ENCODE assay signal across 8 cellular contexts in genomic region chr11:108854366-108854765, GRCh38.
A peak's percentile ranks its signal among the peaks of the same experiment; 100 is the strongest.
DNase-seq lines count a peak whose midpoint lies in the region; ATAC-seq and TF ChIP-seq lines count a peak whose summit lies in the region.

No MANE protein-coding gene starts in this region.

- intact Hi-C loops in activated T-helper 2 cell treated with anti-CD3 and anti-CD28 coated beads, Interferon-gamma antibody, Interleukin-2, Interleukin-4, amounts not matched to agents 10 μg/mL and 5 μg/mL and 100 μg/mL, durations not matched to agents 14 hours and 24 hours and 36 hours (cut with micrococcal nuclease), result loop anchor here (5.0 kb wide), 1 partner anchor 122 kb away; no protein-coding TSS in a partner anchor
- intact Hi-C loops in natural killer cell (cut with micrococcal nuclease) (no loop called here), sciatic nerve (cut with DNase I) (no loop called here)

- peaks cover 9% of the 10 kb centered on the region for H3K36me3 Mint-ChIP-seq in activated T-helper 2 cell treated with anti-CD3 and anti-CD28 coated beads, Interferon-gamma antibody, Interleukin-2, Interleukin-4, amounts not matched to agents 10 μg/mL and 5 μg/mL and 100 μg/mL, durations not matched to agents 14 hours and 24 hours and 36 hours (ENCODE audit: low read depth)
- no peaks in the 10 kb centered on the region for H3K36me3 Mint-ChIP-seq in natural killer cell
- no peaks in the 10 kb centered on the region for H3K36me3 Mint-ChIP-seq in endodermal cell (ENCODE audit: low read depth)

- H3K4me3 ChIP-seq in endodermal cell (ENCODE audit: low read length), result no peak overlapping the region

- H3K9me3 Mint-ChIP-seq in activated T-helper 2 cell treated with anti-CD3 and anti-CD28 coated beads, Interferon-gamma antibody, Interleukin-2, Interleukin-4, amounts not matched to agents 10 μg/mL and 5 μg/mL and 100 μg/mL, durations not matched to agents 14 hours and 24 hours and 36 hours, result no peaks in the 10 kb centered on the region
- H3K9me3 Mint-ChIP-seq in natural killer cell (no peaks in the 10 kb centered on the region), endodermal cell (no peaks in the 10 kb centered on the region)

- peaks cover 4% of the 10 kb centered on the region for H3K36me3 ChIP-seq in endodermal cell (ENCODE audit: control insufficient read depth, insufficient read depth, low read length)

- H3K9ac ChIP-seq in endodermal cell (ENCODE audit: extremely low read depth, low read length, poor library complexity, severe bottlenecking), result no peak overlapping the region

- H3K27me3 Mint-ChIP-seq in activated T-helper 2 cell treated with anti-CD3 and anti-CD28 coated beads, Interferon-gamma antibody, Interleukin-2, Interleukin-4, amounts not matched to agents 10 μg/mL and 5 μg/mL and 100 μg/mL, durations not matched to agents 14 hours and 24 hours and 36 hours (ENCODE audit: low read depth), result no peaks in the 10 kb centered on the region
- H3K27me3 Mint-ChIP-seq in natural killer cell (ENCODE audit: low read depth in 2 of 2) (no peaks in the 10 kb centered on the region), endodermal cell (ENCODE audit: insufficient read depth) (no peaks in the 10 kb centered on the region)

- H3K4me1 ChIP-seq in endodermal cell (ENCODE audit: control insufficient read depth, insufficient read depth, low read length), result peaks cover 3% of the 10 kb centered on the region

- WGBS in endodermal cell (ENCODE audit: insufficient coverage in 1 of 2, insufficient read length in 1 of 2), 2 experiments, result 83 to 95% methylated on average over 1 of the region's 2 CpGs

- H3K4me1 Mint-ChIP-seq in activated T-helper 2 cell treated with anti-CD3 and anti-CD28 coated beads, Interferon-gamma antibody, Interleukin-2, Interleukin-4, amounts not matched to agents 10 μg/mL and 5 μg/mL and 100 μg/mL, durations not matched to agents 14 hours and 24 hours and 36 hours (ENCODE audit: low read depth), result peaks cover 26% of the 10 kb centered on the region
- H3K4me1 Mint-ChIP-seq in natural killer cell, result peaks cover 17% of the 10 kb centered on the region in 2 donors
- H3K4me1 Mint-ChIP-seq in endodermal cell, result peaks cover 11% of the 10 kb centered on the region

- no peak overlapping the region for H3K27ac ChIP-seq in endodermal cell (ENCODE audit: low read depth, low read length)

- peak overlapping the region; percentile 57 for H3K27ac Mint-ChIP-seq in activated T-helper 2 cell treated with anti-CD3 and anti-CD28 coated beads, Interferon-gamma antibody, Interleukin-2, Interleukin-4, amounts not matched to agents 10 μg/mL and 5 μg/mL and 100 μg/mL, durations not matched to agents 14 hours and 24 hours and 36 hours
- peak overlapping the region; percentile 88 to 92 for H3K27ac Mint-ChIP-seq in natural killer cell
- no peak overlapping the region for H3K27ac Mint-ChIP-seq in endodermal cell

- ATAC-seq in HG02981 (IDR thresholded peaks at IDR 0.05; ENCODE audit: unreplicated experiment) (peak; percentile 96), natural killer cell (peak; percentile 68 to 95 (median 76)), sciatic nerve (no peak)

- DNase-seq in NOMO-1 (lab: John Stamatoyannopoulos, UW; ENCODE audit: unreplicated experiment in 2 of 2) (peak; percentile 5 to 53), NOMO-1 treated with dmso at 0.1 percent for 144 hours (lab: John Stamatoyannopoulos, UW; ENCODE audit: unreplicated experiment) (no peak), natural killer cell (no peak), COR-L47 (lab: John Stamatoyannopoulos, UW) (no peak), endodermal cell (no peak), sciatic nerve (ENCODE audit: low spot score) (no peak)
- no peak for DNase-seq in activated T-helper 2 cell treated with anti-CD3 and anti-CD28 coated beads, Interferon-gamma antibody, Interleukin-2, Interleukin-4, amounts not matched to agents 10 μg/mL and 5 μg/mL and 100 μg/mL, durations not matched to agents 14 hours and 24 hours and 36 hours (ENCODE audit: low spot score)

- H3K9me3 ChIP-seq in endodermal cell (ENCODE audit: control insufficient read depth, low read length), result no peaks in the 10 kb centered on the region

- no peak for TF ChIP-seq CTCF in natural killer cell (IDR thresholded peaks at IDR 0.05)
- no peak for TF ChIP-seq CTCF in endodermal cell (conservative IDR thresholded peaks at IDR 0.05)

- no peaks in the 10 kb centered on the region for H3K27me3 ChIP-seq in endodermal cell (ENCODE audit: control insufficient read depth, insufficient read depth, low read length, poor library complexity, severe bottlenecking)

- H3K4me3 Mint-ChIP-seq in activated T-helper 2 cell treated with anti-CD3 and anti-CD28 coated beads, Interferon-gamma antibody, Interleukin-2, Interleukin-4, amounts not matched to agents 10 μg/mL and 5 μg/mL and 100 μg/mL, durations not matched to agents 14 hours and 24 hours and 36 hours (ENCODE audit: low read depth), result peak overlapping the region; percentile 74
- H3K4me3 Mint-ChIP-seq in natural killer cell, result peak overlapping the region; percentile 84
- no peak overlapping the region for H3K4me3 Mint-ChIP-seq in endodermal cell

Comparison
In these comparisons a context has a peak if more than half of its experiments do, and no peak if none do; other contexts are left out.
1. DNase-seq: peak in NOMO-1 (2 of 2); none in NOMO-1 treated with dmso at 0.1 percent for 144 hours (single experiment), activated T-helper 2 cell treated with anti-CD3 and anti-CD28 coated beads, Interferon-gamma antibody, Interleukin-2, Interleukin-4, amounts not matched to agents 10 μg/mL and 5 μg/mL and 100 μg/mL, durations not matched to agents 14 hours and 24 hours and 36 hours (single experiment), natural killer cell (single experiment), COR-L47 (single experiment), endodermal cell (single experiment) and sciatic nerve (single experiment).